ENCODE assay signal across 15 cellular contexts in genomic region chr9:1941989-1942388, GRCh38.
DNase-seq lines count a peak whose midpoint lies in the region; ATAC-seq and TF ChIP-seq lines count a peak whose summit lies in the region.
"Had no signal": no experiment of that assay in that cellular context is flagged by ENCODE, and none has a peak within 500 bp of the region (broad histone marks: within the 10 kb centered on the region; RNA-seq: fewer than 3 reads in every experiment).

No MANE protein-coding gene starts in this region.

- no peaks in the 10 kb centered on the region for H3K9me3 Mint-ChIP-seq in osteocyte (ENCODE audit: unreplicated experiment)

- peaks cover 2% of the 10 kb centered on the region for H3K27me3 Mint-ChIP-seq in osteocyte (ENCODE audit: unreplicated experiment)

- no peaks in the 10 kb centered on the region for H3K36me3 ChIP-seq in GM06990 (ENCODE audit: control insufficient read depth, insufficient read depth, low read length)
- H3K36me3 ChIP-seq: Peyer's patch had no signal

- H3K4me1 Mint-ChIP-seq in osteocyte (ENCODE audit: unreplicated experiment): no peaks in the 10 kb centered on the region

- TF ChIP-seq CTCF in GM06990 (IDR thresholded peaks at IDR 0.05; ENCODE audit: insufficient read depth, low read length, poor library complexity, severe bottlenecking): peak; percentile 25
- peak; percentile 59 for TF ChIP-seq CTCF in epithelial cell of proximal tubule (conservative IDR thresholded peaks at IDR 0.05; ENCODE audit: low read depth, low read length)
- TF ChIP-seq CTCF in osteocyte (IDR thresholded peaks at IDR 0.05): peak; percentile 37

- DNase-seq in GM06990 (ENCODE audit: extremely low read depth, insufficient read length) (no peak), LHCN-M2 (ENCODE audit: low read depth) (peak; percentile 6), epithelial cell of proximal tubule (ENCODE audit: low read depth) (no peak), osteocyte (ENCODE audit: extremely low spot score, unreplicated experiment) (no peak), NCI-H1417 (lab: John Stamatoyannopoulos, UW) (no peak)
- no peak for DNase-seq in activated CD4-positive, alpha-beta T cell treated with anti-CD3 and anti-CD28 coated beads for 4 hours
- DNase-seq: activated T-cell treated with anti-CD3 and anti-CD28 coated beads for 4 hours; amniotic stem cell; effector memory CD4-positive, alpha-beta T cell; midbrain; MM.1S; NCI-H345; Peyer's patch; psoas muscle had no signal

- no peaks in the 10 kb centered on the region for H3K27me3 ChIP-seq in GM06990 (replicated peaks; ENCODE audit: control insufficient read depth, insufficient read depth, low read length)
- H3K27me3 ChIP-seq: Peyer's patch had no signal

- H3K27ac Mint-ChIP-seq in osteocyte (ENCODE audit: unreplicated experiment): no peak overlapping the region

- H3K36me3 Mint-ChIP-seq in osteocyte (ENCODE audit: unreplicated experiment): no peaks in the 10 kb centered on the region

- no peak overlapping the region for H3K4me3 ChIP-seq in GM06990 (replicated peaks; ENCODE audit: low read depth, low read length)
- H3K4me3 ChIP-seq in epithelial cell of proximal tubule (ENCODE audit: low read depth, low read length): no peak overlapping the region
- H3K4me3 ChIP-seq: Peyer's patch, psoas muscle had no signal

- H3K4me3 Mint-ChIP-seq in osteocyte (ENCODE audit: unreplicated experiment): no peak overlapping the region

- ATAC-seq in HG03342 (IDR thresholded peaks at IDR 0.05; ENCODE audit: unreplicated experiment): no peak
- ATAC-seq: psoas muscle had no signal
